Comparison of ENCODE assay signal across 23 cellular contexts in the genomic region with DNA sequence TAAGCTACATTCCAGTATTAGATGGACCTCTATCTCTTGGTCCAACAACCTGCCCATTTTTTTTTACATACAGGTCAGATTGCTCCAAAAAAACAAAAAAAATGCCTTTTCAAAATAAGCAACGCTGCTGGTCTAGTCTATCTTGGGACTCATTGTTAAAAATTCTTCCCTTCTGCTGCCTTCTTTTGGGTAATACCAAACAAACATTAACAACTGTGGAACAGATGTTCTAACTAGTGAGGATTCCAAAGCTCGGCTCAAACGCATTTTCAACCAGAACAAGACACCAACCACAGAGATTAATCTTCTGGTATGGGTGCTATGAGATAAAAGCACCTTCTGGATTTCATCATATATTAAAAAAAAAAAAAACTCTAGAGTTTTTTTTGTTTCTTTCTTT. TPM values are rescaled to one million over a fixed set of nuclear protein-coding genes. Genes with fewer than 3 reads are reported as not detected.
A peak's percentile ranks its signal among the peaks of the same experiment; 100 is the strongest.
DNase-seq lines count a peak whose midpoint lies in the region; FAIRE-seq and TF ChIP-seq lines count a peak whose summit lies in the region.
"Had no signal": no experiment of that assay in that cellular context is flagged by ENCODE, and none has a peak within 500 bp of the region (broad histone marks: within the 10 kb centered on the region; RNA-seq: fewer than 3 reads in every experiment).

No MANE protein-coding gene starts in this region.

- H3K4me2 ChIP-seq in astrocyte (ENCODE audit: low read length) (no peak overlapping the region), PC-9 (no peak overlapping the region)
- H3K4me2 ChIP-seq: A549, KMS-11 had no signal

- H3K27ac ChIP-seq in astrocyte (ENCODE audit: low read depth, low read length) (no peak overlapping the region), PC-9 (no peak overlapping the region)
- H3K27ac ChIP-seq: A549, KMS-11, psoas muscle had no signal

- H3K36me3 Mint-ChIP-seq in astrocyte (ENCODE audit: low read depth, unreplicated experiment) = peaks cover 10% of the 10 kb centered on the region

- H3K9me2 ChIP-seq in PC-9 (ENCODE audit: insufficient read depth) = no peaks in the 10 kb centered on the region

- CTCF ChIA-PET in PC-9 (lab: Charles Lee) = no interaction called here
- CTCF ChIA-PET in GM10248 (lab: Yijun Ruan, JAX) = interaction anchor here (1.3 to 1.5 kb wide), 4 partner anchors 12 to 78 kb away, joined by 3 to 6 read pairs (median 5); partner anchors contain the start of gene B4GALT4

- no peak overlapping the region for H2AFZ ChIP-seq in astrocyte (ENCODE audit: low read depth, low read length)
- H2AFZ ChIP-seq in PC-9 = no peak overlapping the region

- peaks cover 17% of the 10 kb centered on the region; the same call in 1 of the 2 replicates for H3F3A ChIP-seq in PC-9 (ENCODE audit: insufficient read depth, low read depth)

- H3K9ac ChIP-seq in astrocyte (ENCODE audit: low read length) = no peak overlapping the region
- H3K9ac ChIP-seq: KMS-11 had no signal

- DNase-seq in AG08395 (ENCODE audit: low spot score) (peak; percentile 62), LHCN-M2 (ENCODE audit: low read depth) (peak; percentile 78), astrocyte (ENCODE audit: low read depth) (peak; percentile 83), foreskin fibroblast (peak; percentile 34 to 73), SHP77 (lab: John Stamatoyannopoulos, UW) (no peak), PC-9 (no peak), GM10248 (ENCODE audit: extremely low spot score) (no peak), NCI-H2196 treated with DMSO at 0.1 percent for 48 hours (lab: John Stamatoyannopoulos, UW; ENCODE audit: unreplicated experiment) (no peak)
- DNase-seq: activated CD4-positive, alpha-beta T cell treated with anti-CD3 and anti-CD28 coated beads, Interleukin-2, amount 50 U/mL, for 4 hours; activated naive CD4-positive, alpha-beta T cell treated with Interleukin-2 at 50 U/mL for 16 hours; anterior cingulate cortex; DMS79 treated with DMSO at 0.1 percent for 48 hours; left cardiac atrium; NCI-H2029 treated with DMSO at 0.1 percent for 48 hours; NCI-H510A treated with DMSO at 0.1 percent for 48 hours; psoas muscle; stimulated activated CD4-positive, alpha-beta T cell treated with anti-CD3 and anti-CD28 coated beads, Interleukin-4, amount 100 ng/mL, for 4 hours had no signal

- TF ChIP-seq CTCF in astrocyte (IDR thresholded peaks at IDR 0.05; ENCODE audit: insufficient read depth, low read depth, low read length) (no peak), foreskin fibroblast (IDR thresholded peaks at IDR 0.05; ENCODE audit: low read depth, low read length) (no peak), PC-9 (conservative IDR thresholded peaks at IDR 0.05) (no peak), GM10248 (IDR thresholded peaks at IDR 0.05; ENCODE audit: control extremely low read depth, extremely low read depth, low read depth, missing control alignments) (no peak)

- no peak for FAIRE-seq in astrocyte (lab: Jason Lieb, UNC)
- FAIRE-seq: A549, GM18507, urothelium cell line had no signal

- no peaks in the 10 kb centered on the region for H4K20me1 ChIP-seq in astrocyte (ENCODE audit: insufficient read depth, low read length)
- no peaks in the 10 kb centered on the region for H4K20me1 ChIP-seq in PC-9 (ENCODE audit: insufficient read depth)

- no peak overlapping the region for H3K27ac Mint-ChIP-seq in astrocyte (ENCODE audit: unreplicated experiment)

- H3K4me1 ChIP-seq in astrocyte (ENCODE audit: insufficient read depth, low read length) (peaks cover 24% of the 10 kb centered on the region), PC-9 (replicated peaks; ENCODE audit: insufficient read depth) (peaks cover 15% of the 10 kb centered on the region)

- H3K27me3 ChIP-seq in astrocyte (ENCODE audit: insufficient read depth, low read length) (no peaks in the 10 kb centered on the region), PC-9 (ENCODE audit: insufficient read depth, low read depth) (no peaks in the 10 kb centered on the region)

- BruUV-seq in PC-9 (replicated peaks; lab: Mats Ljungman, UMichigan) = no TSS peak

- no peak overlapping the region for H3K4me3 Mint-ChIP-seq in astrocyte (ENCODE audit: unreplicated experiment)
- H3K4me3 Mint-ChIP-seq: mesothelial cell of epicardium had no signal

- H3K27me3 Mint-ChIP-seq in astrocyte (ENCODE audit: low read depth, unreplicated experiment) = no peaks in the 10 kb centered on the region

- POLR2A ChIA-PET in PC-9 (lab: Charles Lee; ENCODE audit: unreplicated experiment) (interaction anchor here (0.5 kb wide), 1 partner anchor 824 kb away, joined by 3 read pairs; no protein-coding TSS in a partner anchor), GM10248 (lab: Yijun Ruan, JAX) (no interaction called here)

- peaks cover 95% of the 10 kb centered on the region for H3K79me2 ChIP-seq in astrocyte (ENCODE audit: insufficient read depth, low read length)
- no peaks in the 10 kb centered on the region for H3K79me2 ChIP-seq in PC-9 (ENCODE audit: low read depth)

- intact Hi-C loops in PC-9 (cut with micrococcal nuclease; ENCODE audit: unreplicated experiment) = no loop called here

- no peak overlapping the region for H3K4me3 ChIP-seq in astrocyte (ENCODE audit: insufficient read depth, low read depth, low read length)
- H3K4me3 ChIP-seq in foreskin fibroblast (ENCODE audit: low read depth in 1 of 2, low read length in 2 of 2) = no peak overlapping the region
- no peak overlapping the region for H3K4me3 ChIP-seq in PC-9
- H3K4me3 ChIP-seq: A549, psoas muscle had no signal

- peaks cover 7% of the 10 kb centered on the region for H3K36me3 ChIP-seq in astrocyte (ENCODE audit: insufficient read depth, low read length)
- H3K36me3 ChIP-seq in PC-9 (ENCODE audit: low read depth) = no peaks in the 10 kb centered on the region

- H3K9me3 Mint-ChIP-seq in astrocyte (ENCODE audit: unreplicated experiment) = no peaks in the 10 kb centered on the region
- H3K9me3 Mint-ChIP-seq: mesothelial cell of epicardium had no signal

- H3K4me1 Mint-ChIP-seq in astrocyte (ENCODE audit: low read depth, unreplicated experiment) = peaks cover 54% of the 10 kb centered on the region

- H3K9me3 ChIP-seq in astrocyte (ENCODE audit: insufficient read depth, low read depth, low read length) = no peaks in the 10 kb centered on the region
- no peaks in the 10 kb centered on the region for H3K9me3 ChIP-seq in PC-9 (ENCODE audit: insufficient read depth, low read depth)
- H3K9me3 ChIP-seq: A549, psoas muscle had no signal

RNA-seq across cellular contexts. Expression of gene ARHGAP31, which starts 24.7 kb away (rescaled TPM):
- total RNA-seq in LHCN-M2 (2014; rRNA removed) = 7.7 and 8.3 TPM in 2 replicates
- polyA plus RNA-seq in LHCN-M2 (2012) = 10.2 TPM
- 48.1 and 58.8 TPM in 2 replicates for total RNA-seq in astrocyte
- 0.48 and 0.58 TPM in 2 replicates for total RNA-seq in PC-9 (2021)
- polyA plus RNA-seq: neural cell had no signal

Comparison
In these comparisons a context has a peak if more than half of its experiments do, and no peak if none do; other contexts are left out.
1. DNase-seq: peak in AG08395 (single experiment), LHCN-M2 (single experiment), astrocyte (single experiment) and foreskin fibroblast (2 of 2); none in SHP77 (0 of 2), PC-9 (0 of 2), GM10248 (single experiment) and NCI-H2196 treated with DMSO at 0.1 percent for 48 hours (single experiment).